Comparison of ENCODE assay signal across 1 cellular context in genomic region chr9:91182429-91182828, GRCh38.
TF ChIP-seq lines count a peak whose summit lies in the region.

No MANE protein-coding gene starts in this region.

TF ChIP-seq in SK-N-SH treated with all-trans-retinoic acid at 6 μM for 48 hours, 23 proteins besides CTCF, POLR2A, EP300 and RAD21 (continued from another document):
- TF ChIP-seq CREB5 (CRISPR knock-in tag; IDR thresholded peaks at IDR 0.05; ENCODE audit: low read depth) (no peak), RARB (CRISPR knock-in tag; IDR thresholded peaks at IDR 0.05) (no peak)
